In genomic region chr19:488505-489417, GRCh38 we compare ENCODE assay signal across 8 cellular contexts. TPM values are rescaled to one million over a fixed set of nuclear protein-coding genes. Genes with fewer than 3 reads are reported as not detected.
DNase-seq lines count a peak whose midpoint lies in the region; ATAC-seq and TF ChIP-seq lines count a peak whose summit lies in the region.

No MANE protein-coding gene starts in this region.

- H3K9me3 ChIP-seq in IMR-90 (ENCODE audit: control insufficient read depth, insufficient read depth, low read length) (no peaks in the 10 kb centered on the region), OCI-LY3 (ENCODE audit: insufficient read depth, low read length) (no peaks in the 10 kb centered on the region), mucosa of stomach (ENCODE audit: control insufficient read depth, low read length) (no peaks in the 10 kb centered on the region)

- H3K18ac ChIP-seq in IMR-90 (ENCODE audit: low read depth, low read length): no peak overlapping the region; the same call in 1 of the 2 replicates

- peak overlapping the region; percentile 86 for H3K4ac ChIP-seq in IMR-90 (ENCODE audit: low read depth, low read length)

- H4K20me1 ChIP-seq in IMR-90 (ENCODE audit: insufficient read depth, low read length): no peaks in the 10 kb centered on the region
- H4K20me1 ChIP-seq in OCI-LY3 (ENCODE audit: insufficient read depth, low read length): no peaks in the 10 kb centered on the region

- H3K56ac ChIP-seq in IMR-90 (ENCODE audit: extremely low read depth, insufficient read depth, low read length): peak overlapping the region; percentile 38

- no peak overlapping the region for H2BK20ac ChIP-seq in IMR-90 (ENCODE audit: low read depth, low read length)

- H3K27ac ChIP-seq in IMR-90 (ENCODE audit: insufficient read depth, low read length) (peak overlapping the region; percentile 76), OCI-LY3 (ENCODE audit: low read length) (peak overlapping the region; percentile 85)

- 0 out of 2 replicates have a peak overlapping the region, but pooled peaks have one; percentile 59 for H3K23ac ChIP-seq in IMR-90 (ENCODE audit: low read depth, low read length)

- CTCF ChIA-PET in IMR-90 (lab: Yijun Ruan, JAX): no interaction called here

- H4K8ac ChIP-seq in IMR-90 (ENCODE audit: low read depth in 2 of 2, low read length in 2 of 2): peak overlapping the region; percentile 95 to 96

- POLR2A ChIA-PET in IMR-90 (lab: Charles Lee; ENCODE audit: unreplicated experiment): no interaction called here

- 0 out of 2 replicates have a peak, but pooled peaks have one; percentile 2 for TF ChIP-seq CTCF in IMR-90 (conservative IDR thresholded peaks at IDR 0.05; ENCODE audit: low read depth, low read length)
- TF ChIP-seq CTCF in OCI-LY3 (IDR thresholded peaks at IDR 0.05; ENCODE audit: low read depth, low read length): no peak
- no peak for TF ChIP-seq CTCF in epithelial cell of proximal tubule (conservative IDR thresholded peaks at IDR 0.05; ENCODE audit: low read depth, low read length)

- H2BK15ac ChIP-seq in IMR-90 (ENCODE audit: low read depth, low read length): no peak overlapping the region

- in situ Hi-C loops in IMR-90 (cut with MboI; ENCODE audit: low sequenced_read_pairs): no loop called here

- H3K4me1 ChIP-seq in IMR-90 (ENCODE audit: control insufficient read depth, insufficient read depth, low read length) (peaks cover 4% of the 10 kb centered on the region; the same call in 1 of the 2 replicates), OCI-LY3 (ENCODE audit: low read length) (peaks cover 11% of the 10 kb centered on the region), mucosa of stomach (ENCODE audit: control insufficient read depth, insufficient read depth, low read length) (peaks cover 3% of the 10 kb centered on the region)

- BruUV-seq in IMR-90 (replicated peaks; lab: Mats Ljungman, UMichigan): no TSS peak

- peak; percentile 94 for DNase-seq in COR-L47 (lab: John Stamatoyannopoulos, UW)
- DNase-seq in IMR-90: peak; percentile 92
- DNase-seq in activated T-cell treated with anti-CD3 and anti-CD28 coated beads for 4 hours: peak; percentile 91
- no peak for DNase-seq in epithelial cell of proximal tubule (ENCODE audit: low read depth)
- DNase-seq in stimulated activated CD8-positive, alpha-beta memory T cell treated with anti-CD3 and anti-CD28 coated beads, Interleukin-4, amount 100 ng/mL, for 4 hours (ENCODE audit: low read depth in 2 of 2, low spot score in 1 of 2): peak; percentile 81 to 86

- no peaks in the 10 kb centered on the region; the same call in 1 of the 2 replicates for H3K79me2 ChIP-seq in OCI-LY3 (ENCODE audit: low read length)

- H3K27me3 ChIP-seq in IMR-90 (ENCODE audit: control insufficient read depth, insufficient read depth, low read length) (peaks cover 8% of the 10 kb centered on the region; the same call in 1 of the 2 replicates), OCI-LY3 (ENCODE audit: low read depth, low read length) (no peaks in the 10 kb centered on the region), mucosa of stomach (ENCODE audit: control insufficient read depth, insufficient read depth, low read length) (peaks cover 21% of the 10 kb centered on the region)

- H3K14ac ChIP-seq in IMR-90 (replicated peaks; ENCODE audit: low read depth, low read length): 0 out of 2 replicates have a peak overlapping the region, but pooled peaks have one; percentile 64

- intact Hi-C loops in IMR-90 (cut with micrococcal nuclease): loop anchor here (10.0 kb wide), 1 partner anchor 144 kb away; the partner anchor contains the start of gene MIER2

- peak overlapping the region; percentile 57 for H2BK5ac ChIP-seq in IMR-90 (ENCODE audit: low read depth, low read length, poor library complexity, severe bottlenecking)

- H4K91ac ChIP-seq in IMR-90 (ENCODE audit: insufficient read depth, low read depth, low read length): peak overlapping the region; percentile 75

- H4K5ac ChIP-seq in IMR-90 (ENCODE audit: low read depth, low read length): peak overlapping the region; percentile 83

- peak overlapping the region; percentile 97 for H2AK9ac ChIP-seq in IMR-90 (replicated peaks; ENCODE audit: low read depth, low read length, poor library complexity)

- peak overlapping the region; percentile 85 for H3K4me3 ChIP-seq in IMR-90 (ENCODE audit: insufficient read depth, low read depth, low read length)
- peak overlapping the region; percentile 98 for H3K4me3 ChIP-seq in OCI-LY3 (ENCODE audit: low read length)
- peak overlapping the region; percentile 92 for H3K4me3 ChIP-seq in epithelial cell of proximal tubule (ENCODE audit: low read depth, low read length)
- peak overlapping the region; percentile 84 for H3K4me3 ChIP-seq in mucosa of stomach (ENCODE audit: low read length)

- H2BK120ac ChIP-seq in IMR-90 (ENCODE audit: low read depth, low read length): no peak overlapping the region

- H2AFZ ChIP-seq in IMR-90 (replicated peaks; ENCODE audit: low read length, poor library complexity): peak overlapping the region; percentile 97
- peak overlapping the region; percentile 77 for H2AFZ ChIP-seq in OCI-LY3 (ENCODE audit: low read depth, low read length)

- no peak for TF ChIP-seq RAD21 in IMR-90 (IDR thresholded peaks at IDR 0.05; ENCODE audit: low read length)

- peak overlapping the region; percentile 73 for H2AK5ac ChIP-seq in IMR-90 (ENCODE audit: low read depth, low read length)

- H3K9ac ChIP-seq in IMR-90 (ENCODE audit: low read depth, low read length) (peak overlapping the region; percentile 83), OCI-LY3 (ENCODE audit: low read length) (peak overlapping the region; percentile 92), mucosa of stomach (ENCODE audit: low read length) (peak overlapping the region; percentile 92)

- H3K9me1 ChIP-seq in IMR-90 (ENCODE audit: insufficient read depth, low read length): peaks cover 4% of the 10 kb centered on the region; the same call in 1 of the 2 replicates

- H3K4me2 ChIP-seq in IMR-90 (ENCODE audit: low read depth, low read length) (peak overlapping the region; percentile 98), OCI-LY3 (ENCODE audit: low read length) (peak overlapping the region; percentile 96)

- ATAC-seq in GM21447 (IDR thresholded peaks at IDR 0.05; ENCODE audit: unreplicated experiment) (peak; percentile 72), IMR-90 (ENCODE audit: low read depth) (peak; percentile 96)

- WGBS in IMR-90 (ENCODE audit: extremely low coverage in 2 of 2, insufficient read length in 1 of 2), 2 experiments: 1% methylated on average over 64 of the region's 114 CpGs; no CpG with 5 or more reads in 1 of the 2 experiments

- peaks cover 0 to 7% of the 10 kb centered on the region in 2 experiments; a peak in 1 of 4 replicates for H3K79me1 ChIP-seq in IMR-90 (ENCODE audit: low read depth in 1 of 2, low read length in 2 of 2)

- dilution Hi-C loops in IMR-90 (cut with HindIII; ENCODE audit: low sequenced_read_pairs, unreplicated experiment): no loop called here

- H3K36me3 ChIP-seq in IMR-90 (ENCODE audit: control insufficient read depth, insufficient read depth, low read length) (no peaks in the 10 kb centered on the region), OCI-LY3 (replicated peaks; ENCODE audit: low read depth, low read length) (peaks cover 4% of the 10 kb centered on the region), mucosa of stomach (ENCODE audit: control insufficient read depth, insufficient read depth, low read length) (no peaks in the 10 kb centered on the region)

- TF ChIP-seq POLR2A in IMR-90 (IDR thresholded peaks at IDR 0.05; ENCODE audit: low read depth, low read length): peak; percentile 54; the same call in 1 of the 2 replicates

TF ChIP-seq in IMR-90, 13 proteins besides CTCF, POLR2A, EP300 and RAD21 (continues in another document):
- TF ChIP-seq MAZ (IDR thresholded peaks at IDR 0.05; ENCODE audit: borderline replicate concordance, low read depth, low read length): peak; percentile 89; the same call in 1 of the 2 replicates
- TF ChIP-seq FOS (IDR thresholded peaks at IDR 0.05; ENCODE audit: low read depth, low read length): no peak
- no peak for TF ChIP-seq RFX5 (IDR thresholded peaks at IDR 0.05; ENCODE audit: low read depth, low read length)
- no peak for TF ChIP-seq CEBPB (IDR thresholded peaks at IDR 0.05; ENCODE audit: low read depth, low read length)
- peak; percentile 57; the same call in 1 of the 2 replicates for TF ChIP-seq MXI1 (IDR thresholded peaks at IDR 0.05; ENCODE audit: borderline replicate concordance, low read depth, low read length)
- no peak for TF ChIP-seq SMC3 (IDR thresholded peaks at IDR 0.05; ENCODE audit: low read depth, low read length)

RNA-seq across cellular contexts. Expression of gene MADCAM1, which starts 7.5 kb away (rescaled TPM):
- total RNA-seq in IMR-90 (2012; rRNA removed): not detected in 2 replicates
- 0.24 and 0.26 TPM in 2 replicates for polyA plus RNA-seq in IMR-90 (2012; rRNA removed)
- polyA plus RNA-seq in IMR-90 (2012; cell fraction: cytosol; rRNA removed): 0.35 TPM in 1 of 2 replicates, not detected in the other
- polyA plus RNA-seq in IMR-90 (2012; cell fraction: nucleus; rRNA removed; ENCODE audit: low replicate concordance): 1.1 and 2.5 TPM in 2 replicates
- 0.17 TPM in 1 of 2 replicates, not detected in the other for total RNA-seq in epithelial cell of proximal tubule

RNA-seq across cellular contexts. Expression of gene TPGS1, which starts 18.5 kb away (rescaled TPM):
- total RNA-seq in IMR-90 (2012; rRNA removed) (2.7 and 4.2 TPM in 2 replicates), epithelial cell of proximal tubule (56.4 and 78.1 TPM in 2 replicates)
- 6.3 and 13.9 TPM in 2 replicates for polyA plus RNA-seq in IMR-90 (2012; rRNA removed)
- polyA plus RNA-seq in IMR-90 (2012; cell fraction: cytosol; rRNA removed): 13.7 and 31.3 TPM in 2 replicates
- polyA plus RNA-seq in IMR-90 (2012; cell fraction: nucleus; rRNA removed; ENCODE audit: low replicate concordance): 5.7 and 24.7 TPM in 2 replicates

RNA-seq across cellular contexts. Expression of gene SHC2, which starts 27.9 kb away (rescaled TPM):
- total RNA-seq in IMR-90 (2012; rRNA removed) (under 0.01 TPM in 1 of 2 replicates, not detected in the other), epithelial cell of proximal tubule (0.07 and 2.1 TPM in 2 replicates)
- polyA plus RNA-seq in IMR-90 (2012; rRNA removed): 0.68 and 0.72 TPM in 2 replicates
- polyA plus RNA-seq in IMR-90 (2012; cell fraction: cytosol; rRNA removed): 0.14 and 0.65 TPM in 2 replicates
- polyA plus RNA-seq in IMR-90 (2012; cell fraction: nucleus; rRNA removed; ENCODE audit: low replicate concordance): 5.9 and 6.9 TPM in 2 replicates

RNA-seq across cellular contexts. Expression of gene CDC34, which starts 42.8 kb away (rescaled TPM):
- total RNA-seq in IMR-90 (2012; rRNA removed): 35.7 and 39.2 TPM in 2 replicates
- 68.9 and 80.8 TPM in 2 replicates for polyA plus RNA-seq in IMR-90 (2012; rRNA removed)
- polyA plus RNA-seq in IMR-90 (2012; cell fraction: cytosol; rRNA removed): 94.6 and 103 TPM in 2 replicates
- polyA plus RNA-seq in IMR-90 (2012; cell fraction: nucleus; rRNA removed; ENCODE audit: low replicate concordance): 46.7 and 97.7 TPM in 2 replicates
- 142 and 265 TPM in 2 replicates for total RNA-seq in epithelial cell of proximal tubule

RNA-seq across cellular contexts. Expression of gene GZMM, which starts 55.1 kb away (rescaled TPM):
- total RNA-seq in IMR-90 (2012; rRNA removed): not detected in 2 replicates
- 0.11 and 0.24 TPM in 2 replicates for polyA plus RNA-seq in IMR-90 (2012; rRNA removed)
- polyA plus RNA-seq in IMR-90 (2012; cell fraction: cytosol; rRNA removed): 0.23 and 0.81 TPM in 2 replicates
- polyA plus RNA-seq in IMR-90 (2012; cell fraction: nucleus; rRNA removed; ENCODE audit: low replicate concordance): 0.11 and 0.50 TPM in 2 replicates
- total RNA-seq in epithelial cell of proximal tubule: not detected in 2 replicates

Comparison
In these comparisons a context has a peak if more than half of its experiments do, and no peak if none do; other contexts are left out.
1. RNA of gene TPGS1, which starts 18.5 kb away (total RNA-seq): 56.4 to 78.1 TPM in epithelial cell of proximal tubule; 2.7 to 4.2 TPM in IMR-90; every median in the first group is over 10 times any median in the second.
2. Peak in every context shown above with its lines, with median percentiles within 50 percentile points of each other: H3K4me3 ChIP-seq and H3K9ac ChIP-seq.